ENCODE assay signal across 8 cellular contexts in genomic region chr15:38991126-38991525, GRCh38.
DNase-seq lines count a peak whose midpoint lies in the region; ATAC-seq and TF ChIP-seq lines count a peak whose summit lies in the region.

No MANE protein-coding gene starts in this region.

- no peaks in the 10 kb centered on the region for H3K9me3 ChIP-seq in OCI-LY7 (ENCODE audit: low read length)

- no peaks in the 10 kb centered on the region for H3K36me3 ChIP-seq in OCI-LY7 (ENCODE audit: insufficient read depth, low read length)

- no peaks in the 10 kb centered on the region for H3K4me1 Mint-ChIP-seq in naive thymus-derived CD8-positive, alpha-beta T cell

- no peaks in the 10 kb centered on the region for H3K4me1 ChIP-seq in OCI-LY7 (ENCODE audit: insufficient read depth, low read length, poor library complexity, severe bottlenecking)

- H3K9me2 ChIP-seq in OCI-LY7 (ENCODE audit: insufficient read depth, low read length): no peaks in the 10 kb centered on the region

- H3K4me3 Mint-ChIP-seq in naive thymus-derived CD8-positive, alpha-beta T cell: no peak overlapping the region

- CTCF ChIA-PET in OCI-LY7 (lab: Charles Lee; ENCODE audit: unreplicated experiment): no interaction called here

- BruUV-seq in OCI-LY7 (replicated peaks; lab: Mats Ljungman, UMichigan): no TSS peak

- H3K27me3 Mint-ChIP-seq in naive thymus-derived CD8-positive, alpha-beta T cell: peaks cover 0 to 29% (median 12%) of the 10 kb centered on the region in 5 donors

- H3K9me3 Mint-ChIP-seq in naive thymus-derived CD8-positive, alpha-beta T cell: peaks cover 0 to 2% (median 0%) of the 10 kb centered on the region in 9 donors

- intact Hi-C loops in OCI-LY7 (cut with micrococcal nuclease; ENCODE audit: unreplicated experiment): no loop called here

- H3K27ac ChIP-seq in OCI-LY7 (ENCODE audit: low read depth, low read length, poor library complexity, severe bottlenecking): no peak overlapping the region

- H4K20me1 ChIP-seq in OCI-LY7 (ENCODE audit: insufficient read depth, low read length): no peaks in the 10 kb centered on the region

- POLR2A ChIA-PET in OCI-LY7 (lab: Charles Lee): no interaction called here
- POLR2A ChIA-PET in naive thymus-derived CD8-positive, alpha-beta T cell (lab: Charles Lee): no interaction called here

- H3K36me3 Mint-ChIP-seq in naive thymus-derived CD8-positive, alpha-beta T cell: no peaks in the 10 kb centered on the region

- H3K4me2 ChIP-seq in OCI-LY7 (ENCODE audit: low read length): no peak overlapping the region

- DNase-seq in GM12864 (ENCODE audit: low read depth) (no peak), OCI-LY7 (ENCODE audit: low spot score) (no peak), fibroblast of the aortic adventitia (ENCODE audit: low read depth) (peak; percentile 84), pulmonary artery endothelial cell (ENCODE audit: low read depth, low spot score) (peak; percentile 40), NCI-H2081 treated with DMSO at 0.1 percent for 48 hours (lab: John Stamatoyannopoulos, UW) (no peak)
- DNase-seq in naive thymus-derived CD8-positive, alpha-beta T cell: no peak

- H2AFZ ChIP-seq in OCI-LY7 (ENCODE audit: low read length): no peak overlapping the region

- no peak overlapping the region for H3K27ac Mint-ChIP-seq in naive thymus-derived CD8-positive, alpha-beta T cell

- H3K79me2 ChIP-seq in OCI-LY7 (ENCODE audit: insufficient read depth, low read depth, low read length): no peaks in the 10 kb centered on the region

- no peak overlapping the region for H3K4me3 ChIP-seq in GM12864 (ENCODE audit: low read depth, low read length)
- no peak overlapping the region for H3K4me3 ChIP-seq in OCI-LY7 (ENCODE audit: low read depth, low read length, poor library complexity, severe bottlenecking)
- H3K4me3 ChIP-seq in fibroblast of the aortic adventitia (ENCODE audit: low read depth, low read length): no peak overlapping the region

- TF ChIP-seq CTCF in GM12864 (IDR thresholded peaks at IDR 0.05; ENCODE audit: low read depth, low read length, missing control alignments) (peak; percentile 27), OCI-LY7 (conservative IDR thresholded peaks at IDR 0.05; ENCODE audit: low read length) (peak; percentile 50; the same call in 1 of the 2 replicates), fibroblast of the aortic adventitia (IDR thresholded peaks at IDR 0.05; ENCODE audit: insufficient read depth, low read length) (peak; percentile 55)

- ATAC-seq in GM21723 (IDR thresholded peaks at IDR 0.05; ENCODE audit: unreplicated experiment) (no peak), HG03521 (IDR thresholded peaks at IDR 0.05; ENCODE audit: unreplicated experiment) (no peak)
- ATAC-seq in naive thymus-derived CD8-positive, alpha-beta T cell: no peak

Comparison
In these comparisons a context has a peak if more than half of its experiments do, and no peak if none do; other contexts are left out.
1. DNase-seq: peak in fibroblast of the aortic adventitia (single experiment) and pulmonary artery endothelial cell (single experiment); none in GM12864 (single experiment), OCI-LY7 (single experiment), NCI-H2081 treated with DMSO at 0.1 percent for 48 hours (single experiment) and naive thymus-derived CD8-positive, alpha-beta T cell (0 of 10).
2. Peak in every context shown above with its lines, with median percentiles within 50 percentile points of each other: CTCF ChIP-seq.